Comparison of ENCODE assay signal across 1 cellular context in genomic region chr3:50347187-50347813, GRCh38.
TF ChIP-seq lines count a peak whose summit lies in the region.

No MANE protein-coding gene starts in this region.

TF ChIP-seq in HCT116, 20 proteins besides CTCF, POLR2A, EP300 and RAD21:
- no peak for TF ChIP-seq YY1 (IDR thresholded peaks at IDR 0.05; ENCODE audit: extremely low read depth, insufficient replicate concordance, low read depth, low read length)
- no peak for TF ChIP-seq EZH2phosphoT487 (IDR thresholded peaks at IDR 0.05; ENCODE audit: borderline replicate concordance)
- no peak for TF ChIP-seq SP1 (IDR thresholded peaks at IDR 0.05; ENCODE audit: low read depth)
- TF ChIP-seq TCF7L2 (IDR thresholded peaks at IDR 0.05; ENCODE audit: borderline replicate concordance, extremely low read depth, insufficient read depth, insufficient read length), result no peak
- no peak for TF ChIP-seq ZBTB33 (IDR thresholded peaks at IDR 0.05; ENCODE audit: extremely low read depth, insufficient replicate concordance, low read length)
